ENCODE assay signal across 2 cellular contexts in the genomic region with DNA sequence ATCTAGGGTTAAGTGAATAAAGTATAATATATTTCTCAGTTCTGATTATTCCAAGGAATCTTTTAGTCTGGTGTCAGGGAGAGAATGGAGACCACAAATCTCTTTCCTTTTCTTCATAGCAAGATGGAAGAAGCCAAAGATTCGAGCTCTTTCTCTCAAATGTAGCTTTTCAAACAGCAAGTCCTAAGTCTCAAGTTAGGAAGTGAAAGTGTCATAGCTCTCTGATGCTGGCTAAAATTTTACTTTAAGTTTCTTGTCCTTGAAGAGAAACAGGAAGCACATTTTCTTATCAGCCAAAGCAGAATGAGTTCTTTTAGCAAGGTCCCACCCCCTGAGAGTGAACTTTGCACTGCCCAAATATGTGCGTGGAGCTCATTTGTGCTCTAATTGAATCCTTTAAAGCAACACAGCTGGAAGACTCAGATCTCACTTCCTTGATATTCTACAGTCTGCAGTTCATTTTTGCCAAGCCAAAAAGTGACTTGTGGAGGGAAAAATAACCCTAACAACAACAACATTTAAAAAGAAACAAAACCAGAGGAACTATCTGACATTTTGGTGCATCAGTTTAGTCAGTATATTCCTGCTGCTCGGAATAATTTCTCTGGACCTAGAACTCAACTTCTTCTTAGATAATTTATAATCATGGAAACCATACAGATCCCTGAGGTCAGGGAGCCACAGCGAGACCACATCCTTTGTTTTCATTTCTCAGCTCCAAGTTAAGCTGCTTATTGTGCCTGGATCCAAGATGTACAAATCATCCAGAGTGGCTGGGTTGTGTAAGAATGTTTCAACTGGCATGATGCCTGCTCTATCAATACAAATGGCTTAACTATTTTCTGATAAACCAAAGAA.
TF ChIP-seq lines count a peak whose summit lies in the region.

No MANE protein-coding gene starts in this region.

TF ChIP-seq in IMR-90, 13 proteins besides CTCF, POLR2A, EP300 and RAD21:
- TF ChIP-seq, protein P1, sequence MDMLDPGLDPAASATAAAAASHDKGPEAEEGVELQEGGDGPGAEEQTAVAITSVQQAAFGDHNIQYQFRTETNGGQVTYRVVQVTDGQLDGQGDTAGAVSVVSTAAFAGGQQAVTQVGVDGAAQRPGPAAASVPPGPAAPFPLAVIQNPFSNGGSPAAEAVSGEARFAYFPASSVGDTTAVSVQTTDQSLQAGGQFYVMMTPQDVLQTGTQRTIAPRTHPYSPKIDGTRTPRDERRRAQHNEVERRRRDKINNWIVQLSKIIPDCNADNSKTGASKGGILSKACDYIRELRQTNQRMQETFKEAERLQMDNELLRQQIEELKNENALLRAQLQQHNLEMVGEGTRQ (IDR thresholded peaks at IDR 0.05; ENCODE audit: low read depth, low read length), result no peak
- no peak for TF ChIP-seq RCOR1 (IDR thresholded peaks at IDR 0.05; ENCODE audit: insufficient replicate concordance, low read length)
- peak; percentile 53 for TF ChIP-seq CEBPB (IDR thresholded peaks at IDR 0.05; ENCODE audit: low read depth, low read length)

TF ChIP-seq in GM12878, 131 proteins besides CTCF, POLR2A, EP300 and RAD21 (continues in another document):
- no peak for TF ChIP-seq REST (IDR thresholded peaks at IDR 0.05; ENCODE audit: low read depth, low read length)
- TF ChIP-seq, protein P2, sequence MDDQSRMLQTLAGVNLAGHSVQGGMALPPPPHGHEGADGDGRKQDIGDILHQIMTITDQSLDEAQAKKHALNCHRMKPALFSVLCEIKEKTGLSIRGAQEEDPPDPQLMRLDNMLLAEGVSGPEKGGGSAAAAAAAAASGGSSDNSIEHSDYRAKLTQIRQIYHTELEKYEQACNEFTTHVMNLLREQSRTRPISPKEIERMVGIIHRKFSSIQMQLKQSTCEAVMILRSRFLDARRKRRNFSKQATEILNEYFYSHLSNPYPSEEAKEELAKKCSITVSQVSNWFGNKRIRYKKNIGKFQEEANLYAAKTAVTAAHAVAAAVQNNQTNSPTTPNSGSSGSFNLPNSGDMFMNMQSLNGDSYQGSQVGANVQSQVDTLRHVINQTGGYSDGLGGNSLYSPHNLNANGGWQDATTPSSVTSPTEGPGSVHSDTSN (IDR thresholded peaks at IDR 0.05; ENCODE audit: insufficient replicate concordance, low read depth, low read length), result no peak
- TF ChIP-seq YY1 (IDR thresholded peaks at IDR 0.05; ENCODE audit: low read depth, low read length), result no peak
- TF ChIP-seq, protein P3, sequence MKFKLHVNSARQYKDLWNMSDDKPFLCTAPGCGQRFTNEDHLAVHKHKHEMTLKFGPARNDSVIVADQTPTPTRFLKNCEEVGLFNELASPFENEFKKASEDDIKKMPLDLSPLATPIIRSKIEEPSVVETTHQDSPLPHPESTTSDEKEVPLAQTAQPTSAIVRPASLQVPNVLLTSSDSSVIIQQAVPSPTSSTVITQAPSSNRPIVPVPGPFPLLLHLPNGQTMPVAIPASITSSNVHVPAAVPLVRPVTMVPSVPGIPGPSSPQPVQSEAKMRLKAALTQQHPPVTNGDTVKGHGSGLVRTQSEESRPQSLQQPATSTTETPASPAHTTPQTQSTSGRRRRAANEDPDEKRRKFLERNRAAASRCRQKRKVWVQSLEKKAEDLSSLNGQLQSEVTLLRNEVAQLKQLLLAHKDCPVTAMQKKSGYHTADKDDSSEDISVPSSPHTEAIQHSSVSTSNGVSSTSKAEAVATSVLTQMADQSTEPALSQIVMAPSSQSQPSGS (IDR thresholded peaks at IDR 0.05; ENCODE audit: low read length), result no peak
- no peak for TF ChIP-seq POLR2AphosphoS2 (IDR thresholded peaks at IDR 0.05; ENCODE audit: low read depth, low read length)
- TF ChIP-seq BACH1 (IDR thresholded peaks at IDR 0.05; ENCODE audit: borderline replicate concordance), result no peak
- TF ChIP-seq ATF7 (IDR thresholded peaks at IDR 0.05; ENCODE audit: low read depth), result peak; percentile 69
- no peak for TF ChIP-seq SREBF1 (IDR thresholded peaks at IDR 0.05; ENCODE audit: low read length)
- TF ChIP-seq ZSCAN29 (IDR thresholded peaks at IDR 0.05), result no peak
- no peak for TF ChIP-seq MAX (IDR thresholded peaks at IDR 0.05; ENCODE audit: low read depth, low read length)
- TF ChIP-seq YBX1 (IDR thresholded peaks at IDR 0.05), result no peak
- TF ChIP-seq CBX3 (IDR thresholded peaks at IDR 0.05; ENCODE audit: borderline replicate concordance, low read depth), result no peak
- no peak for TF ChIP-seq RBBP5 (conservative IDR thresholded peaks at IDR 0.05)
- TF ChIP-seq MTA3 (IDR thresholded peaks at IDR 0.05; ENCODE audit: borderline replicate concordance, low read length), result no peak
- no peak for TF ChIP-seq ZBED1 (IDR thresholded peaks at IDR 0.05; ENCODE audit: borderline replicate concordance)
- TF ChIP-seq ZBTB4 (CRISPR knock-in tag; IDR thresholded peaks at IDR 0.05), result no peak
- no peak; the same call in 1 of the 2 replicates for TF ChIP-seq SMARCA5 (IDR thresholded peaks at IDR 0.05)
- TF ChIP-seq HDGF (IDR thresholded peaks at IDR 0.05), result no peak
- peak; percentile 83 for TF ChIP-seq MTA2 (IDR thresholded peaks at IDR 0.05; ENCODE audit: low read depth)
- no peak for TF ChIP-seq SUZ12 (IDR thresholded peaks at IDR 0.05; ENCODE audit: unreplicated experiment)
- TF ChIP-seq, protein P4, sequence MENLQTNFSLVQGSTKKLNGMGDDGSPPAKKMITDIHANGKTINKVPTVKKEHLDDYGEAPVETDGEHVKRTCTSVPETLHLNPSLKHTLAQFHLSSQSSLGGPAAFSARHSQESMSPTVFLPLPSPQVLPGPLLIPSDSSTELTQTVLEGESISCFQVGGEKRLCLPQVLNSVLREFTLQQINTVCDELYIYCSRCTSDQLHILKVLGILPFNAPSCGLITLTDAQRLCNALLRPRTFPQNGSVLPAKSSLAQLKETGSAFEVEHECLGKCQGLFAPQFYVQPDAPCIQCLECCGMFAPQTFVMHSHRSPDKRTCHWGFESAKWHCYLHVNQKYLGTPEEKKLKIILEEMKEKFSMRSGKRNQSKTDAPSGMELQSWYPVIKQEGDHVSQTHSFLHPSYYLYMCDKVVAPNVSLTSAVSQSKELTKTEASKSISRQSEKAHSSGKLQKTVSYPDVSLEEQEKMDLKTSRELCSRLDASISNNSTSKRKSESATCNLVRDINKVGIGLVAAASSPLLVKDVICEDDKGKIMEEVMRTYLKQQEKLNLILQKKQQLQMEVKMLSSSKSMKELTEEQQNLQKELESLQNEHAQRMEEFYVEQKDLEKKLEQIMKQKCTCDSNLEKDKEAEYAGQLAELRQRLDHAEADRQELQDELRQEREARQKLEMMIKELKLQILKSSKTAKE (IDR thresholded peaks at IDR 0.05; ENCODE audit: low read depth, poor library complexity, severe bottlenecking), result peak; percentile 13
- TF ChIP-seq KDM1A (IDR thresholded peaks at IDR 0.05; ENCODE audit: borderline replicate concordance), result no peak
- no peak for TF ChIP-seq TCF7 (IDR thresholded peaks at IDR 0.05; ENCODE audit: borderline replicate concordance)
- TF ChIP-seq SRF (IDR thresholded peaks at IDR 0.05; ENCODE audit: low read depth in 2 of 2, low read length in 2 of 2), result peak; percentile 51 to 73; a peak in 3 of 4 replicates
- TF ChIP-seq EZH2 (IDR thresholded peaks at IDR 0.05; ENCODE audit: borderline replicate concordance, control insufficient read depth, low read depth, low read length), result no peak
- TF ChIP-seq DPF2 (IDR thresholded peaks at IDR 0.05), result peak; percentile 44; the same call in 1 of the 2 replicates
- no peak for TF ChIP-seq FOXK2 (IDR thresholded peaks at IDR 0.05)
- TF ChIP-seq BMI1 (IDR thresholded peaks at IDR 0.05; ENCODE audit: borderline replicate concordance), result no peak; the same call in 1 of the 2 replicates
- TF ChIP-seq, protein P5, sequence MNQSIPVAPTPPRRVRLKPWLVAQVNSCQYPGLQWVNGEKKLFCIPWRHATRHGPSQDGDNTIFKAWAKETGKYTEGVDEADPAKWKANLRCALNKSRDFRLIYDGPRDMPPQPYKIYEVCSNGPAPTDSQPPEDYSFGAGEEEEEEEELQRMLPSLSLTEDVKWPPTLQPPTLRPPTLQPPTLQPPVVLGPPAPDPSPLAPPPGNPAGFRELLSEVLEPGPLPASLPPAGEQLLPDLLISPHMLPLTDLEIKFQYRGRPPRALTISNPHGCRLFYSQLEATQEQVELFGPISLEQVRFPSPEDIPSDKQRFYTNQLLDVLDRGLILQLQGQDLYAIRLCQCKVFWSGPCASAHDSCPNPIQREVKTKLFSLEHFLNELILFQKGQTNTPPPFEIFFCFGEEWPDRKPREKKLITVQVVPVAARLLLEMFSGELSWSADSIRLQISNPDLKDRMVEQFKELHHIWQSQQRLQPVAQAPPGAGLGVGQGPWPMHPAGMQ (IDR thresholded peaks at IDR 0.05; ENCODE audit: borderline replicate concordance), result no peak
- no peak for TF ChIP-seq ZNF274 (IDR thresholded peaks at IDR 0.05; ENCODE audit: insufficient read depth, insufficient read length)
- TF ChIP-seq SREBF2 (IDR thresholded peaks at IDR 0.05; ENCODE audit: low read length), result no peak
- TF ChIP-seq HDAC6 (IDR thresholded peaks at IDR 0.05; ENCODE audit: unreplicated experiment), result no peak
- TF ChIP-seq, protein P6, sequence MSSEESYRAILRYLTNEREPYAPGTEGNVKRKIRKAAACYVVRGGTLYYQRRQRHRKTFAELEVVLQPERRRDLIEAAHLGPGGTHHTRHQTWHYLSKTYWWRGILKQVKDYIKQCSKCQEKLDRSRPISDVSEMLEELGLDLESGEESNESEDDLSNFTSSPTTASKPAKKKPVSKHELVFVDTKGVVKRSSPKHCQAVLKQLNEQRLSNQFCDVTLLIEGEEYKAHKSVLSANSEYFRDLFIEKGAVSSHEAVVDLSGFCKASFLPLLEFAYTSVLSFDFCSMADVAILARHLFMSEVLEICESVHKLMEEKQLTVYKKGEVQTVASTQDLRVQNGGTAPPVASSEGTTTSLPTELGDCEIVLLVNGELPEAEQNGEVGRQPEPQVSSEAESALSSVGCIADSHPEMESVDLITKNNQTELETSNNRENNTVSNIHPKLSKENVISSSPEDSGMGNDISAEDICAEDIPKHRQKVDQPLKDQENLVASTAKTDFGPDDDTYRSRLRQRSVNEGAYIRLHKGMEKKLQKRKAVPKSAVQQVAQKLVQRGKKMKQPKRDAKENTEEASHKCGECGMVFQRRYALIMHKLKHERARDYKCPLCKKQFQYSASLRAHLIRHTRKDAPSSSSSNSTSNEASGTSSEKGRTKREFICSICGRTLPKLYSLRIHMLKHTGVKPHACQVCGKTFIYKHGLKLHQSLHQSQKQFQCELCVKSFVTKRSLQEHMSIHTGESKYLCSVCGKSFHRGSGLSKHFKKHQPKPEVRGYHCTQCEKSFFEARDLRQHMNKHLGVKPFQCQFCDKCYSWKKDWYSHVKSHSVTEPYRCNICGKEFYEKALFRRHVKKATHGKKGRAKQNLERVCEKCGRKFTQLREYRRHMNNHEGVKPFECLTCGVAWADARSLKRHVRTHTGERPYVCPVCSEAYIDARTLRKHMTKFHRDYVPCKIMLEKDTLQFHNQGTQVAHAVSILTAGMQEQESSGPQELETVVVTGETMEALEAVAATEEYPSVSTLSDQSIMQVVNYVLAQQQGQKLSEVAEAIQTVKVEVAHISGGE (CRISPR knock-in tag; IDR thresholded peaks at IDR 0.05), result no peak
- peak; percentile 77 for TF ChIP-seq ZNF24 (IDR thresholded peaks at IDR 0.05)
- 0 out of 2 replicates have a peak, but pooled peaks have one; percentile 55 for TF ChIP-seq NBN (IDR thresholded peaks at IDR 0.05)
- TF ChIP-seq NR2C1 (IDR thresholded peaks at IDR 0.05), result peak; percentile 82
- TF ChIP-seq RFX5 (IDR thresholded peaks at IDR 0.05; ENCODE audit: low read depth, low read length), result no peak
- no peak for TF ChIP-seq SMC3 (IDR thresholded peaks at IDR 0.05; ENCODE audit: borderline replicate concordance, low read length)
- TF ChIP-seq ZNF217 (IDR thresholded peaks at IDR 0.05), result no peak
- TF ChIP-seq IKZF1 (conservative IDR thresholded peaks at IDR 0.05), result peak; percentile 74
